In genomic region chr2:11362781-11363099, GRCh38 we compare ENCODE assay signal across 16 cellular contexts. TPM values are rescaled to one million over a fixed set of nuclear protein-coding genes. Genes with fewer than 3 reads are reported as not detected.
DNase-seq lines count a peak whose midpoint lies in the region; ATAC-seq, FAIRE-seq and TF ChIP-seq lines count a peak whose summit lies in the region.
"Had no signal": no experiment of that assay in that cellular context is flagged by ENCODE, and none has a peak within 500 bp of the region (broad histone marks: within the 10 kb centered on the region; RNA-seq: fewer than 3 reads in every experiment).

No MANE protein-coding gene starts in this region.

- no peak overlapping the region for H3K27ac Mint-ChIP-seq in WTC11
- H3K27ac Mint-ChIP-seq: CD14-positive monocyte; CD4-positive, alpha-beta memory T cell had no signal

- no peaks in the 10 kb centered on the region for H3K79me2 ChIP-seq in SK-N-SH (ENCODE audit: insufficient read depth)
- no peaks in the 10 kb centered on the region for H3K79me2 ChIP-seq in keratinocyte (ENCODE audit: control insufficient read depth, insufficient read depth, low read length)

- H3K4me3 ChIP-seq in SK-N-SH (ENCODE audit: low read depth in 2 of 2, low read length in 1 of 2): no peak overlapping the region
- H3K4me3 ChIP-seq in keratinocyte (ENCODE audit: control insufficient read depth in 2 of 3, extremely low read depth in 1 of 3, insufficient read depth in 2 of 3, low read depth in 1 of 3, low read length in 3 of 3): no peak overlapping the region
- H3K4me3 ChIP-seq in small intestine (ENCODE audit: low read depth in 1 of 2, low read length in 2 of 2): no peak overlapping the region
- H3K4me3 ChIP-seq: BLaER1, GM12878, GM23248, HAP-1 had no signal

- H2AFZ ChIP-seq in SK-N-SH (ENCODE audit: low read depth): no peak overlapping the region
- H2AFZ ChIP-seq in keratinocyte (ENCODE audit: control insufficient read depth, low read length): no peak overlapping the region
- H2AFZ ChIP-seq: GM23248 had no signal

- no peaks in the 10 kb centered on the region for H3K9me1 ChIP-seq in keratinocyte (ENCODE audit: control insufficient read depth, extremely low read depth, insufficient read depth, low read length)

- H3K9me3 ChIP-seq in SK-N-SH (no peaks in the 10 kb centered on the region), keratinocyte (ENCODE audit: control insufficient read depth, low read depth, low read length) (no peaks in the 10 kb centered on the region), small intestine (ENCODE audit: control insufficient read depth, low read depth) (no peaks in the 10 kb centered on the region)
- H3K9me3 ChIP-seq: BLaER1, HAP-1 had no signal

- H3K9me2 ChIP-seq in SK-N-SH: no peaks in the 10 kb centered on the region

- H3F3A ChIP-seq in SK-N-SH (replicated peaks; ENCODE audit: insufficient read depth): peaks cover 4% of the 10 kb centered on the region

- DNase-seq in SK-N-SH (no peak), WTC11 (ENCODE audit: low spot score) (no peak), keratinocyte (ENCODE audit: low read depth, low spot score) (no peak), inferior parietal cortex (ENCODE audit: extremely low spot score) (no peak), small intestine (no peak)
- DNase-seq: CD4-positive, alpha-beta memory T cell; DMS79 treated with DMSO at 0.1 percent for 48 hours; EL; GM23248 had no signal

- WGBS in SK-N-SH (ENCODE audit: low lambda C conversion rate): 16% methylated on average over 1 of the region's 1 CpG
- WGBS in small intestine, 3 donors: 0 to 37% (median 31%) methylated on average over 1 of the region's 1 CpG

- H3K36me3 ChIP-seq in SK-N-SH (replicated peaks in 1 of 2; ENCODE audit: control insufficient read depth in 1 of 2, insufficient read depth in 2 of 2, low read length in 1 of 2) (no peaks in the 10 kb centered on the region), keratinocyte (ENCODE audit: control insufficient read depth in 2 of 2, extremely low read depth in 1 of 2, insufficient read depth in 2 of 2, low read length in 2 of 2) (no peaks in the 10 kb centered on the region), small intestine (ENCODE audit: control insufficient read depth in 2 of 2, insufficient read depth in 2 of 2, low read length in 2 of 2) (no peaks in the 10 kb centered on the region)
- H3K36me3 ChIP-seq: BLaER1, HAP-1 had no signal

- no peaks in the 10 kb centered on the region for H4K20me1 ChIP-seq in SK-N-SH (ENCODE audit: insufficient read depth)
- no peaks in the 10 kb centered on the region for H4K20me1 ChIP-seq in keratinocyte (ENCODE audit: control insufficient read depth, extremely low read depth, insufficient read depth, low read length)
- H4K20me1 ChIP-seq: BLaER1 had no signal

- FAIRE-seq in keratinocyte (lab: Jason Lieb, UNC) (no peak), small intestine (lab: Jason Lieb, UNC) (no peak)
- FAIRE-seq: GM12878 had no signal

- H3K9ac ChIP-seq in SK-N-SH (no peak overlapping the region), keratinocyte (ENCODE audit: control insufficient read depth, extremely low read depth, insufficient read depth, low read length) (no peak overlapping the region)
- H3K9ac ChIP-seq: BLaER1, GM23248 had no signal

- H3K4me1 ChIP-seq in SK-N-SH (ENCODE audit: control insufficient read depth in 1 of 2, insufficient read depth in 2 of 2, low read depth in 1 of 2, low read length in 1 of 2) (no peaks in the 10 kb centered on the region; a peak in 1 of 4 replicates), keratinocyte (ENCODE audit: control insufficient read depth, extremely low read depth, insufficient read depth, low read length) (peaks cover 4% of the 10 kb centered on the region), small intestine (ENCODE audit: control insufficient read depth in 2 of 2, insufficient read depth in 1 of 2, low read depth in 1 of 2, low read length in 1 of 2) (peaks cover 0 to 3% of the 10 kb centered on the region in 2 donors)

- POLR2A ChIA-PET in SK-N-SH (lab: Yijun Ruan, JAX): no interaction called here
- POLR2A ChIA-PET in WTC11 (lab: Charles Lee): no interaction called here

- no peaks in the 10 kb centered on the region for H3K27me3 ChIP-seq in SK-N-SH (ENCODE audit: insufficient read depth)
- H3K27me3 ChIP-seq in keratinocyte (ENCODE audit: control insufficient read depth, extremely low read depth, insufficient read depth, low read length): no peaks in the 10 kb centered on the region
- H3K27me3 ChIP-seq in small intestine (ENCODE audit: control insufficient read depth in 2 of 2, insufficient read depth in 2 of 2, low read length in 2 of 2): no peaks in the 10 kb centered on the region
- H3K27me3 ChIP-seq: BLaER1 had no signal

- dilution Hi-C loops in keratinocyte (cut with MboI; ENCODE audit: extremely low pct_ligation_motif_present, low sequenced_read_pairs): no loop called here

- H3K4me1 Mint-ChIP-seq in WTC11: peaks cover 7% of the 10 kb centered on the region
- H3K4me1 Mint-ChIP-seq: CD4-positive, alpha-beta memory T cell had no signal

- no peak for ATAC-seq in SK-N-SH treated with all-trans-retinoic acid at 6 μM for 48 hours
- ATAC-seq in WTC11: no peak
- no peak for ATAC-seq in GM21786 (IDR thresholded peaks at IDR 0.05; ENCODE audit: unreplicated experiment)
- ATAC-seq: GM12878 had no signal

- H3K4me2 ChIP-seq in SK-N-SH: no peak overlapping the region
- peak overlapping the region; percentile 69 for H3K4me2 ChIP-seq in keratinocyte (ENCODE audit: control insufficient read depth, extremely low read depth, insufficient read depth, low read depth, low read length)
- H3K4me2 ChIP-seq: BLaER1 had no signal

- H3K4me3 Mint-ChIP-seq in WTC11: no peak overlapping the region
- H3K4me3 Mint-ChIP-seq: CD14-positive monocyte; CD4-positive, alpha-beta memory T cell had no signal

- CTCF ChIA-PET in SK-N-SH (lab: Yijun Ruan, JAX): interaction anchor here (0.6 kb wide), 2 partner anchors 33 to 330 kb away, joined by 3 read pairs; no protein-coding TSS in a partner anchor
- CTCF ChIA-PET in WTC11 (lab: Charles Lee): no interaction called here

- no peak for TF ChIP-seq EP300 in SK-N-SH (IDR thresholded peaks at IDR 0.05; ENCODE audit: borderline replicate concordance in 1 of 2, low read depth in 1 of 2, low read length in 1 of 2)

- no peak for TF ChIP-seq RAD21 in SK-N-SH (IDR thresholded peaks at IDR 0.05; ENCODE audit: low read length)

- TF ChIP-seq CTCF in SK-N-SH (IDR thresholded peaks at IDR 0.05) (no peak), WTC11 (IDR thresholded peaks at IDR 0.05) (no peak), keratinocyte (optimal IDR thresholded peaks at IDR 0.05 in 1 of 3, IDR thresholded peaks at IDR 0.05 in 1 of 3, conservative IDR thresholded peaks at IDR 0.05 in 1 of 3; ENCODE audit: extremely low read depth in 1 of 3, insufficient read depth in 2 of 3, low read length in 3 of 3) (no peak)

- no peaks in the 10 kb centered on the region for H3K36me3 Mint-ChIP-seq in WTC11
- H3K36me3 Mint-ChIP-seq: CD14-positive monocyte; CD4-positive, alpha-beta memory T cell had no signal

- no peak overlapping the region for H3K27ac ChIP-seq in SK-N-SH (ENCODE audit: low read depth in 2 of 2, low read length in 1 of 2)
- H3K27ac ChIP-seq in keratinocyte (ENCODE audit: control insufficient read depth, insufficient read depth, low read length): peak overlapping the region; percentile 36
- H3K27ac ChIP-seq in small intestine (ENCODE audit: low read depth in 1 of 2, low read length in 1 of 2): no peak overlapping the region
- H3K27ac ChIP-seq: 22Rv1, BLaER1, GM23248 had no signal

- H3K9me3 Mint-ChIP-seq in WTC11: no peaks in the 10 kb centered on the region
- H3K9me3 Mint-ChIP-seq: CD4-positive, alpha-beta memory T cell had no signal

- H3K27me3 Mint-ChIP-seq in WTC11 (ENCODE audit: low read depth): no peaks in the 10 kb centered on the region

TF ChIP-seq in SK-N-SH treated with all-trans-retinoic acid at 6 μM for 48 hours, 23 proteins besides CTCF, POLR2A, EP300 and RAD21 (continues in another document):
- TF ChIP-seq OSR1 (CRISPR knock-in tag; IDR thresholded peaks at IDR 0.05) (no peak), ZC3H10 (CRISPR knock-in tag; IDR thresholded peaks at IDR 0.05) (no peak), CSDC2 (CRISPR knock-in tag; IDR thresholded peaks at IDR 0.05) (no peak), ZNF8 (CRISPR knock-in tag; IDR thresholded peaks at IDR 0.05) (no peak), ZNF70 (CRISPR knock-in tag; IDR thresholded peaks at IDR 0.05) (no peak), ESRRG (CRISPR knock-in tag; IDR thresholded peaks at IDR 0.05) (no peak), ZFP3 (CRISPR knock-in tag; IDR thresholded peaks at IDR 0.05) (no peak)

TF ChIP-seq in WTC11, 78 proteins besides CTCF, POLR2A, EP300 and RAD21:
- TF ChIP-seq RORB (CRISPR knock-in tag; IDR thresholded peaks at IDR 0.05) (no peak), GABPB1 (CRISPR knock-in tag; IDR thresholded peaks at IDR 0.05) (peak; percentile 22; the same call in 1 of the 2 replicates)
TF ChIP-seq in WTC11: peak in this region for 1.

RNA-seq across cellular contexts. Expression of gene ROCK2, which starts 18.3 kb away (rescaled TPM):
- 4.2 and 4.9 TPM in 2 replicates for polyA plus RNA-seq in SK-N-SH (2012; rRNA removed)
- polyA plus RNA-seq in SK-N-SH (2012; cell fraction: cytosol; rRNA removed): 6.5 and 8.4 TPM in 2 replicates
- polyA plus RNA-seq in SK-N-SH (2012; cell fraction: nucleus; rRNA removed): 2.9 and 5.3 TPM in 2 replicates
- total RNA-seq in WTC11 (2021): 21.3 to 25.9 TPM (median 22.4 TPM) in 3 replicates
- polyA plus RNA-seq in keratinocyte: 6.1 to 12.6 TPM (median 7.8 TPM) in 3 replicates
- 54.1 TPM for polyA plus RNA-seq in keratinocyte (2011; ENCODE audit: low read depth)
- polyA plus RNA-seq in keratinocyte (2011; cell fraction: cytosol; rRNA removed): 6.1 and 9.9 TPM in 2 replicates
- 10.9 and 14.1 TPM in 2 replicates for polyA plus RNA-seq in keratinocyte (2011; cell fraction: nucleus; rRNA removed)
- polyA plus RNA-seq in keratinocyte (2012; ENCODE audit: low replicate concordance): 7.1 and 16.7 TPM in 2 replicates
- polyA minus RNA-seq in keratinocyte: 5.1 to 35.5 TPM (median 8.1 TPM) in 3 replicates
- 12.3 TPM for polyA minus RNA-seq in keratinocyte (2011; cell fraction: cytosol; rRNA and poly(A)+ RNA removed)
- polyA minus RNA-seq in keratinocyte (2011; cell fraction: nucleus; rRNA and poly(A)+ RNA removed): 14.0 and 38.4 TPM in 2 replicates
- polyA plus RNA-seq in small intestine: 10 to 100 TPM; 12.0 to 17.7 (median 14.3) TPM
